In genomic region chr6:41406821-41407787, GRCh38 we compare ENCODE assay signal across 2 cellular contexts.
A peak's percentile ranks its signal among the peaks of the same experiment; 100 is the strongest.
TF ChIP-seq lines count a peak whose summit lies in the region.

No MANE protein-coding gene starts in this region.

TF ChIP-seq in GM23338, 12 proteins besides CTCF, POLR2A, EP300 and RAD21 (continued from another document):
- TF ChIP-seq ZNF462 (CRISPR knock-in tag; IDR thresholded peaks at IDR 0.05) (no peak), ZNF331 (CRISPR knock-in tag; IDR thresholded peaks at IDR 0.05; ENCODE audit: low read depth) (no peak), STAT1 (IDR thresholded peaks at IDR 0.05; ENCODE audit: unreplicated experiment) (no peak), ZNF114 (CRISPR knock-in tag; IDR thresholded peaks at IDR 0.05) (no peak), EZH2 (IDR thresholded peaks at IDR 0.05; ENCODE audit: low read depth, unreplicated experiment) (peak; percentile 89), POLR2AphosphoS5 (IDR thresholded peaks at IDR 0.05; ENCODE audit: low read depth) (no peak), JUNB (IDR thresholded peaks at IDR 0.05; ENCODE audit: unreplicated experiment) (no peak), REST (IDR thresholded peaks at IDR 0.05; ENCODE audit: unreplicated experiment) (no peak), ETS1 (IDR thresholded peaks at IDR 0.05) (no peak), NANOG (IDR thresholded peaks at IDR 0.05; ENCODE audit: borderline replicate concordance) (no peak)

TF ChIP-seq in WTC11, 78 proteins besides CTCF, POLR2A, EP300 and RAD21 (continues in another document):
- TF ChIP-seq, protein P1, sequence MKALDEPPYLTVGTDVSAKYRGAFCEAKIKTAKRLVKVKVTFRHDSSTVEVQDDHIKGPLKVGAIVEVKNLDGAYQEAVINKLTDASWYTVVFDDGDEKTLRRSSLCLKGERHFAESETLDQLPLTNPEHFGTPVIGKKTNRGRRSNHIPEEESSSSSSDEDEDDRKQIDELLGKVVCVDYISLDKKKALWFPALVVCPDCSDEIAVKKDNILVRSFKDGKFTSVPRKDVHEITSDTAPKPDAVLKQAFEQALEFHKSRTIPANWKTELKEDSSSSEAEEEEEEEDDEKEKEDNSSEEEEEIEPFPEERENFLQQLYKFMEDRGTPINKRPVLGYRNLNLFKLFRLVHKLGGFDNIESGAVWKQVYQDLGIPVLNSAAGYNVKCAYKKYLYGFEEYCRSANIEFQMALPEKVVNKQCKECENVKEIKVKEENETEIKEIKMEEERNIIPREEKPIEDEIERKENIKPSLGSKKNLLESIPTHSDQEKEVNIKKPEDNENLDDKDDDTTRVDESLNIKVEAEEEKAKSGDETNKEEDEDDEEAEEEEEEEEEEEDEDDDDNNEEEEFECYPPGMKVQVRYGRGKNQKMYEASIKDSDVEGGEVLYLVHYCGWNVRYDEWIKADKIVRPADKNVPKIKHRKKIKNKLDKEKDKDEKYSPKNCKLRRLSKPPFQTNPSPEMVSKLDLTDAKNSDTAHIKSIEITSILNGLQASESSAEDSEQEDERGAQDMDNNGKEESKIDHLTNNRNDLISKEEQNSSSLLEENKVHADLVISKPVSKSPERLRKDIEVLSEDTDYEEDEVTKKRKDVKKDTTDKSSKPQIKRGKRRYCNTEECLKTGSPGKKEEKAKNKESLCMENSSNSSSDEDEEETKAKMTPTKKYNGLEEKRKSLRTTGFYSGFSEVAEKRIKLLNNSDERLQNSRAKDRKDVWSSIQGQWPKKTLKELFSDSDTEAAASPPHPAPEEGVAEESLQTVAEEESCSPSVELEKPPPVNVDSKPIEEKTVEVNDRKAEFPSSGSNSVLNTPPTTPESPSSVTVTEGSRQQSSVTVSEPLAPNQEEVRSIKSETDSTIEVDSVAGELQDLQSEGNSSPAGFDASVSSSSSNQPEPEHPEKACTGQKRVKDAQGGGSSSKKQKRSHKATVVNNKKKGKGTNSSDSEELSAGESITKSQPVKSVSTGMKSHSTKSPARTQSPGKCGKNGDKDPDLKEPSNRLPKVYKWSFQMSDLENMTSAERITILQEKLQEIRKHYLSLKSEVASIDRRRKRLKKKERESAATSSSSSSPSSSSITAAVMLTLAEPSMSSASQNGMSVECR (CRISPR knock-in tag; IDR thresholded peaks at IDR 0.05; ENCODE audit: borderline replicate concordance), result peak; percentile 66; the same call in 1 of the 2 replicates
- no peak for TF ChIP-seq ZNF232 (CRISPR knock-in tag; IDR thresholded peaks at IDR 0.05)
- peak; percentile 55 for TF ChIP-seq SMAD3 (CRISPR knock-in tag; IDR thresholded peaks at IDR 0.05; ENCODE audit: borderline replicate concordance)
- no peak; the same call in 1 of the 2 replicates for TF ChIP-seq TEAD4 (CRISPR knock-in tag; IDR thresholded peaks at IDR 0.05)
- TF ChIP-seq NFE2L1 (CRISPR knock-in tag; IDR thresholded peaks at IDR 0.05), result peak; percentile 83; the same call in 1 of the 2 replicates
- peak; percentile 82 for TF ChIP-seq E2F4 (CRISPR knock-in tag; IDR thresholded peaks at IDR 0.05; ENCODE audit: borderline replicate concordance, low read depth)
- TF ChIP-seq, protein P2, sequence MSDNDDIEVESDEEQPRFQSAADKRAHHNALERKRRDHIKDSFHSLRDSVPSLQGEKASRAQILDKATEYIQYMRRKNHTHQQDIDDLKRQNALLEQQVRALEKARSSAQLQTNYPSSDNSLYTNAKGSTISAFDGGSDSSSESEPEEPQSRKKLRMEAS (CRISPR knock-in tag; IDR thresholded peaks at IDR 0.05), result peak; percentile 96
- TF ChIP-seq CBFB (CRISPR knock-in tag; IDR thresholded peaks at IDR 0.05; ENCODE audit: low read depth), result peak; percentile 68; the same call in 1 of the 2 replicates
- peak; percentile 70 for TF ChIP-seq FOXP4 (CRISPR knock-in tag; IDR thresholded peaks at IDR 0.05)
- 0 out of 2 replicates have a peak, but pooled peaks have one; percentile 35 for TF ChIP-seq USF1 (CRISPR knock-in tag; IDR thresholded peaks at IDR 0.05)
- TF ChIP-seq, protein P3, sequence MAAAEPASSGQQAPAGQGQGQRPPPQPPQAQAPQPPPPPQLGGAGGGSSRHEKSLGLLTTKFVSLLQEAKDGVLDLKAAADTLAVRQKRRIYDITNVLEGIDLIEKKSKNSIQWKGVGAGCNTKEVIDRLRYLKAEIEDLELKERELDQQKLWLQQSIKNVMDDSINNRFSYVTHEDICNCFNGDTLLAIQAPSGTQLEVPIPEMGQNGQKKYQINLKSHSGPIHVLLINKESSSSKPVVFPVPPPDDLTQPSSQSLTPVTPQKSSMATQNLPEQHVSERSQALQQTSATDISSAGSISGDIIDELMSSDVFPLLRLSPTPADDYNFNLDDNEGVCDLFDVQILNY (CRISPR knock-in tag; IDR thresholded peaks at IDR 0.05), result 0 out of 2 replicates have a peak, but pooled peaks have one; percentile 49
- peak; percentile 35; the same call in 1 of the 2 replicates for TF ChIP-seq TCF7 (CRISPR knock-in tag; IDR thresholded peaks at IDR 0.05; ENCODE audit: low read depth)
- 0 out of 2 replicates have a peak, but pooled peaks have one; percentile 28 for TF ChIP-seq ZNF317 (CRISPR knock-in tag; IDR thresholded peaks at IDR 0.05; ENCODE audit: borderline replicate concordance, low read depth)
- peak; percentile 47 for TF ChIP-seq USF2 (CRISPR knock-in tag; IDR thresholded peaks at IDR 0.05)
- TF ChIP-seq TP53 (CRISPR knock-in tag; IDR thresholded peaks at IDR 0.05), result peak; percentile 74; the same call in 1 of the 2 replicates
- TF ChIP-seq ZBTB43 (CRISPR knock-in tag; IDR thresholded peaks at IDR 0.05), result peak; percentile 62; the same call in 1 of the 2 replicates
- peak; percentile 80 for TF ChIP-seq MYBL2 (CRISPR knock-in tag; IDR thresholded peaks at IDR 0.05)
- peak; percentile 94 for TF ChIP-seq FOXP1 (CRISPR knock-in tag; IDR thresholded peaks at IDR 0.05; ENCODE audit: borderline replicate concordance)
- no peak for TF ChIP-seq ZNF532 (CRISPR knock-in tag; IDR thresholded peaks at IDR 0.05; ENCODE audit: borderline replicate concordance)
- no peak for TF ChIP-seq JAZF1 (CRISPR knock-in tag; IDR thresholded peaks at IDR 0.05)
- TF ChIP-seq MXD4 (CRISPR knock-in tag; IDR thresholded peaks at IDR 0.05; ENCODE audit: borderline replicate concordance), result no peak
- TF ChIP-seq, protein P4, sequence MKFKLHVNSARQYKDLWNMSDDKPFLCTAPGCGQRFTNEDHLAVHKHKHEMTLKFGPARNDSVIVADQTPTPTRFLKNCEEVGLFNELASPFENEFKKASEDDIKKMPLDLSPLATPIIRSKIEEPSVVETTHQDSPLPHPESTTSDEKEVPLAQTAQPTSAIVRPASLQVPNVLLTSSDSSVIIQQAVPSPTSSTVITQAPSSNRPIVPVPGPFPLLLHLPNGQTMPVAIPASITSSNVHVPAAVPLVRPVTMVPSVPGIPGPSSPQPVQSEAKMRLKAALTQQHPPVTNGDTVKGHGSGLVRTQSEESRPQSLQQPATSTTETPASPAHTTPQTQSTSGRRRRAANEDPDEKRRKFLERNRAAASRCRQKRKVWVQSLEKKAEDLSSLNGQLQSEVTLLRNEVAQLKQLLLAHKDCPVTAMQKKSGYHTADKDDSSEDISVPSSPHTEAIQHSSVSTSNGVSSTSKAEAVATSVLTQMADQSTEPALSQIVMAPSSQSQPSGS (CRISPR knock-in tag; IDR thresholded peaks at IDR 0.05; ENCODE audit: borderline replicate concordance, low read depth), result peak; percentile 58; the same call in 1 of the 2 replicates
- TF ChIP-seq FOXK1 (CRISPR knock-in tag; IDR thresholded peaks at IDR 0.05), result peak; percentile 60; the same call in 1 of the 2 replicates
- peak; percentile 51; the same call in 1 of the 2 replicates for TF ChIP-seq ZBTB21 (CRISPR knock-in tag; IDR thresholded peaks at IDR 0.05; ENCODE audit: borderline replicate concordance)
- peak; percentile 45; the same call in 1 of the 2 replicates for TF ChIP-seq ETV6 (CRISPR knock-in tag; IDR thresholded peaks at IDR 0.05)
- TF ChIP-seq ZNF512 (CRISPR knock-in tag; IDR thresholded peaks at IDR 0.05; ENCODE audit: borderline replicate concordance), result 0 out of 2 replicates have a peak, but pooled peaks have one; percentile 41
- no peak for TF ChIP-seq NFYB (CRISPR knock-in tag; conservative IDR thresholded peaks at IDR 0.05; ENCODE audit: low read depth)
